8 cellular contexts compared by ENCODE assay signal in genomic region chr17:19977360-19978205, GRCh38. TPM values are rescaled to one million over a fixed set of nuclear protein-coding genes. Genes with fewer than 3 reads are reported as not detected.
DNase-seq lines count a peak whose midpoint lies in the region; ATAC-seq and TF ChIP-seq lines count a peak whose summit lies in the region.

A gene with protein sequence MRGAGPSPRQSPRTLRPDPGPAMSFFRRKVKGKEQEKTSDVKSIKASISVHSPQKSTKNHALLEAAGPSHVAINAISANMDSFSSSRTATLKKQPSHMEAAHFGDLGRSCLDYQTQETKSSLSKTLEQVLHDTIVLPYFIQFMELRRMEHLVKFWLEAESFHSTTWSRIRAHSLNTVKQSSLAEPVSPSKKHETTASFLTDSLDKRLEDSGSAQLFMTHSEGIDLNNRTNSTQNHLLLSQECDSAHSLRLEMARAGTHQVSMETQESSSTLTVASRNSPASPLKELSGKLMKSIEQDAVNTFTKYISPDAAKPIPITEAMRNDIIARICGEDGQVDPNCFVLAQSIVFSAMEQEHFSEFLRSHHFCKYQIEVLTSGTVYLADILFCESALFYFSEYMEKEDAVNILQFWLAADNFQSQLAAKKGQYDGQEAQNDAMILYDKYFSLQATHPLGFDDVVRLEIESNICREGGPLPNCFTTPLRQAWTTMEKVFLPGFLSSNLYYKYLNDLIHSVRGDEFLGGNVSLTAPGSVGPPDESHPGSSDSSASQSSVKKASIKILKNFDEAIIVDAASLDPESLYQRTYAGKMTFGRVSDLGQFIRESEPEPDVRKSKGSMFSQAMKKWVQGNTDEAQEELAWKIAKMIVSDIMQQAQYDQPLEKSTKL (minus strand): TSS chr17:19977828. CDS start chr17:19977679, 149 bp downstream.

- DNase-seq in CD1c-positive myeloid dendritic cell (ENCODE audit: extremely low spot score) (peak; percentile 88), NCI-H774 (lab: John Stamatoyannopoulos, UW) (peak; percentile 54), lung (ENCODE audit: low spot score) (peak; percentile 95)
- peak; percentile 95 for DNase-seq in activated CD4-positive, alpha-beta memory T cell treated with anti-CD3 and anti-CD28 coated beads, Interleukin-2, amount 10 ng/mL, durations not matched to agents 7 days and 5 days
- peak; percentile 88 to 96 (median 90) for DNase-seq in stimulated activated CD4-positive, alpha-beta T cell treated with anti-CD3 and anti-CD28 coated beads, TNF-alpha, amount 100 ng/mL, for 4 hours (ENCODE audit: low read depth in 3 of 3)

- peaks cover 53% of the 10 kb centered on the region for H3K4me1 Mint-ChIP-seq in activated CD4-positive, alpha-beta memory T cell treated with anti-CD3 and anti-CD28 coated beads, Interleukin-2, amount 10 ng/mL, durations not matched to agents 7 days and 5 days

- H3K9me3 ChIP-seq in ectodermal cell (ENCODE audit: control insufficient read depth, low read length) (no peaks in the 10 kb centered on the region), lung (ENCODE audit: control insufficient read depth in 2 of 2, insufficient read depth in 1 of 2, low read length in 1 of 2) (no peaks in the 10 kb centered on the region)

- 1% methylated on average over 75 of the region's 75 CpGs for WGBS in ectodermal cell, 2 experiments
- WGBS in lung, 2 donors: 0 to 1% methylated on average over 65 to 75 of the region's 75 CpGs

- H3K4me3 ChIP-seq in ectodermal cell (ENCODE audit: insufficient read depth, low read depth, low read length): peak within 1 kb of the TSS; percentile 94
- H3K4me3 ChIP-seq in lung: peak within 1 kb of the TSS; percentile 89

- ATAC-seq in GM19372 (IDR thresholded peaks at IDR 0.05; ENCODE audit: low read depth, unreplicated experiment) (peak; percentile 77), HG03521 (IDR thresholded peaks at IDR 0.05; ENCODE audit: unreplicated experiment) (peak; percentile 84), lung (ENCODE audit: insufficient read depth, low FRiP score) (peak; percentile 96)

- POLR2A ChIA-PET in activated CD4-positive, alpha-beta memory T cell treated with anti-CD3 and anti-CD28 coated beads, Interleukin-2, amount 10 ng/mL, durations not matched to agents 7 days and 5 days (lab: Charles Lee): interaction anchor here (0.6 to 2.3 kb wide), 23 partner anchors 8 to 600 kb away, joined by 3 to 25 read pairs (median 4); partner anchors contain the start of genes ALDH3A2, MAPK7, SPECC1 and ULK2

- no peaks in the 10 kb centered on the region for H3K27me3 ChIP-seq in ectodermal cell (ENCODE audit: control insufficient read depth, insufficient read depth, low read length, poor library complexity, severe bottlenecking)
- H3K27me3 ChIP-seq in lung (ENCODE audit: control insufficient read depth, insufficient read depth): no peaks in the 10 kb centered on the region

- no peaks in the 10 kb centered on the region for H3K27me3 Mint-ChIP-seq in activated CD4-positive, alpha-beta memory T cell treated with anti-CD3 and anti-CD28 coated beads, Interleukin-2, amount 10 ng/mL, durations not matched to agents 7 days and 5 days

- H3K27ac Mint-ChIP-seq in activated CD4-positive, alpha-beta memory T cell treated with anti-CD3 and anti-CD28 coated beads, Interleukin-2, amount 10 ng/mL, durations not matched to agents 7 days and 5 days: peak within 1 kb of the TSS; percentile 97

- H3K36me3 ChIP-seq in ectodermal cell (ENCODE audit: control insufficient read depth, insufficient read depth, low read length) (peaks cover 4% of the 10 kb centered on the region), lung (ENCODE audit: control insufficient read depth in 2 of 2, insufficient read depth in 2 of 2, low read length in 2 of 2) (no peaks in the 10 kb centered on the region)

- H3K36me3 Mint-ChIP-seq in activated CD4-positive, alpha-beta memory T cell treated with anti-CD3 and anti-CD28 coated beads, Interleukin-2, amount 10 ng/mL, durations not matched to agents 7 days and 5 days (ENCODE audit: low read depth): peaks cover 41% of the 10 kb centered on the region

- CTCF ChIA-PET in activated CD4-positive, alpha-beta memory T cell treated with anti-CD3 and anti-CD28 coated beads, Interleukin-2, amount 10 ng/mL, durations not matched to agents 7 days and 5 days (lab: Charles Lee): interaction anchor here (0.6 to 1.2 kb wide), 5 partner anchors 15 to 215 kb away, joined by 3 to 6 read pairs (median 3); partner anchors contain the start of gene SPECC1

- H3K4me3 Mint-ChIP-seq in activated CD4-positive, alpha-beta memory T cell treated with anti-CD3 and anti-CD28 coated beads, Interleukin-2, amount 10 ng/mL, durations not matched to agents 7 days and 5 days: peak within 1 kb of the TSS; percentile 96

- H3K4me1 ChIP-seq in ectodermal cell (ENCODE audit: control insufficient read depth, insufficient read depth, low read length) (no peaks in the 10 kb centered on the region), lung (ENCODE audit: control insufficient read depth in 2 of 2, insufficient read depth in 2 of 2, low read length in 2 of 2) (peaks cover 9 to 14% of the 10 kb centered on the region in 2 donors)

- TF ChIP-seq CTCF in lung (IDR thresholded peaks at IDR 0.05; ENCODE audit: control extremely low read depth, extremely low read depth): no peak

- H3K9me3 Mint-ChIP-seq in activated CD4-positive, alpha-beta memory T cell treated with anti-CD3 and anti-CD28 coated beads, Interleukin-2, amount 10 ng/mL, durations not matched to agents 7 days and 5 days: no peaks in the 10 kb centered on the region

- H3K27ac ChIP-seq in ectodermal cell (ENCODE audit: insufficient read depth, low read depth, low read length, poor library complexity, severe bottlenecking) (peak within 1 kb of the TSS; percentile 72), lung (ENCODE audit: low read depth in 1 of 2, low read length in 1 of 2) (peak within 1 kb of the TSS; percentile 83 to 90)

RNA-seq across cellular contexts. Expression of the gene that starts here (rescaled TPM):
- 10 to 100 TPM; 43.0 to 43.9 TPM for total RNA-seq in activated CD4-positive, alpha-beta memory T cell treated with anti-CD3 and anti-CD28 coated beads, Interleukin-2, amount 10 ng/mL, durations not matched to agents 7 days and 5 days
- 25.7 TPM for polyA plus RNA-seq in ectodermal cell (2013, experiment 1 of 4)
- 27.3 TPM for polyA plus RNA-seq in ectodermal cell (2013, experiment 2 of 4)
- 19.8 TPM for polyA plus RNA-seq in ectodermal cell (2013, experiment 3 of 4)
- 24.6 TPM for polyA plus RNA-seq in ectodermal cell (2013, experiment 4 of 4)
- 10 to 100 TPM; 38.1 to 49.8 TPM for total RNA-seq in lung
- 10 to 100 TPM in 1 of 2 donors, 1 to 10 TPM in 1; 5.8 to 11.7 TPM for polyA plus RNA-seq in lung

Comparison
In these comparisons a context has a peak if more than half of its experiments do, and no peak if none do; other contexts are left out.
1. Peak in every context shown above with its lines: DNase-seq, ATAC-seq, H3K4me3 ChIP-seq and H3K27ac ChIP-seq.